In the genomic region with DNA sequence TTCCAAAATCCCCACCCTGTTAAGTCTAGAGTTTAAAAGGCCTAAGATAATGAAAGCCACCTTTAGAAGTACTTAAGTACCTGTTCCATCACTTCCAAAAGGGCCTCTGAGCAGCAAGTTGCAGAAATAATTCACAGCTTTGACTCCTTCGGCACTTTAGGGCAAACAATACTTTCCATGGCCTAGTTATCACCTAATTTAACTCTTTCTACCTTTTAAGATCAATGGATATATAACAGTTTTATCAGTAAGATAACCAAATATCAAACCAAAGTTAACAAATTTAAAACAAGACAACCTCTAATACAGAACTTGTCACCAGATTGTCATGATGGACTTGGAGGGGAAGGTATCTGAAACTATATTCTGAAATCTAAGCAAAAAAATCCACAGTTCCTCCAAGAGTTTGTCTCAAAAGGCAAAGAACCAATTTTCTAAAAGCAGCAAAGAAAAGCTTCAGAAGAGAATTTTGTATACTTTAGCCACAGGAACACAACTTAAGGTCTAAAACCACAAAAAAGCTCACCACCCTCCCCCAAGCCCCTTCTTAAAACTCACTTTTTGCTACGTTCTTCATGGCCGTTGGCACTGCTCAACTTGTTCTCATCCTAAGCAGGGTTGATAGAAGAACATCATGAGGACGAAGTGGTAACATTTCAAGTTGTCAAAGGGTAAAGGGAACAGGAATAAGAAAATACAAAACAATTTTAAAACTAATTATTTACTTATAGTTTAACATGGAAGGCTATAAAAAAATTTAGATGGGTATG, we compare ENCODE assay signal across 1 cellular context.
TF ChIP-seq lines count a peak whose summit lies in the region.

No MANE protein-coding gene starts in this region.

TF ChIP-seq in HepG2, 621 proteins besides CTCF, POLR2A, EP300 and RAD21 (continues in another document):
- no peak for TF ChIP-seq ZNF12 (CRISPR knock-in tag; IDR thresholded peaks at IDR 0.05)
- TF ChIP-seq POLR2G (IDR thresholded peaks at IDR 0.05; ENCODE audit: low read depth, low read length), result peak; percentile 76
- TF ChIP-seq ATF7-NPFF (CRISPR knock-in tag; IDR thresholded peaks at IDR 0.05; ENCODE audit: low read depth), result no peak
- TF ChIP-seq RBFOX2 (IDR thresholded peaks at IDR 0.05; ENCODE audit: low read depth, low read length), result peak; percentile 69
- no peak for TF ChIP-seq NR3C1 (CRISPR knock-in tag; IDR thresholded peaks at IDR 0.05)
- TF ChIP-seq POLR2AphosphoS2 (IDR thresholded peaks at IDR 0.05; ENCODE audit: low read depth, low read length), result peak; percentile 41; the same call in 1 of the 2 replicates
- TF ChIP-seq RARA (CRISPR knock-in tag; IDR thresholded peaks at IDR 0.05), result no peak
- 0 out of 2 replicates have a peak, but pooled peaks have one; percentile 50 for TF ChIP-seq ZFP36L1 (CRISPR knock-in tag; IDR thresholded peaks at IDR 0.05)
- no peak for TF ChIP-seq GATAD2A (CRISPR knock-in tag; IDR thresholded peaks at IDR 0.05)
- TF ChIP-seq RFX5 (IDR thresholded peaks at IDR 0.05; ENCODE audit: low read depth, low read length), result no peak
- TF ChIP-seq, protein P1, sequence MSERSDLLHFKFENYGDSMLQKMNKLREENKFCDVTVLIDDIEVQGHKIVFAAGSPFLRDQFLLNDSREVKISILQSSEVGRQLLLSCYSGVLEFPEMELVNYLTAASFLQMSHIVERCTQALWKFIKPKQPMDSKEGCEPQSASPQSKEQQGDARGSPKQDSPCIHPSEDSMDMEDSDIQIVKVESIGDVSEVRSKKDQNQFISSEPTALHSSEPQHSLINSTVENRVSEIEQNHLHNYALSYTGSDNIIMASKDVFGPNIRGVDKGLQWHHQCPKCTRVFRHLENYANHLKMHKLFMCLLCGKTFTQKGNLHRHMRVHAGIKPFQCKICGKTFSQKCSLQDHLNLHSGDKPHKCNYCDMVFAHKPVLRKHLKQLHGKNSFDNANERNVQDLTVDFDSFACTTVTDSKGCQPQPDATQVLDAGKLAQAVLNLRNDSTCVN (CRISPR knock-in tag; IDR thresholded peaks at IDR 0.05; ENCODE audit: borderline replicate concordance), result no peak
- TF ChIP-seq ZNF652 (CRISPR knock-in tag; IDR thresholded peaks at IDR 0.05; ENCODE audit: borderline replicate concordance, low read depth), result peak; percentile 71
- TF ChIP-seq ZNF510 (CRISPR knock-in tag; IDR thresholded peaks at IDR 0.05; ENCODE audit: low read depth), result 0 out of 2 replicates have a peak, but pooled peaks have one; percentile 32
- no peak for TF ChIP-seq ZNF713 (CRISPR knock-in tag; IDR thresholded peaks at IDR 0.05)
- TF ChIP-seq, protein P2, sequence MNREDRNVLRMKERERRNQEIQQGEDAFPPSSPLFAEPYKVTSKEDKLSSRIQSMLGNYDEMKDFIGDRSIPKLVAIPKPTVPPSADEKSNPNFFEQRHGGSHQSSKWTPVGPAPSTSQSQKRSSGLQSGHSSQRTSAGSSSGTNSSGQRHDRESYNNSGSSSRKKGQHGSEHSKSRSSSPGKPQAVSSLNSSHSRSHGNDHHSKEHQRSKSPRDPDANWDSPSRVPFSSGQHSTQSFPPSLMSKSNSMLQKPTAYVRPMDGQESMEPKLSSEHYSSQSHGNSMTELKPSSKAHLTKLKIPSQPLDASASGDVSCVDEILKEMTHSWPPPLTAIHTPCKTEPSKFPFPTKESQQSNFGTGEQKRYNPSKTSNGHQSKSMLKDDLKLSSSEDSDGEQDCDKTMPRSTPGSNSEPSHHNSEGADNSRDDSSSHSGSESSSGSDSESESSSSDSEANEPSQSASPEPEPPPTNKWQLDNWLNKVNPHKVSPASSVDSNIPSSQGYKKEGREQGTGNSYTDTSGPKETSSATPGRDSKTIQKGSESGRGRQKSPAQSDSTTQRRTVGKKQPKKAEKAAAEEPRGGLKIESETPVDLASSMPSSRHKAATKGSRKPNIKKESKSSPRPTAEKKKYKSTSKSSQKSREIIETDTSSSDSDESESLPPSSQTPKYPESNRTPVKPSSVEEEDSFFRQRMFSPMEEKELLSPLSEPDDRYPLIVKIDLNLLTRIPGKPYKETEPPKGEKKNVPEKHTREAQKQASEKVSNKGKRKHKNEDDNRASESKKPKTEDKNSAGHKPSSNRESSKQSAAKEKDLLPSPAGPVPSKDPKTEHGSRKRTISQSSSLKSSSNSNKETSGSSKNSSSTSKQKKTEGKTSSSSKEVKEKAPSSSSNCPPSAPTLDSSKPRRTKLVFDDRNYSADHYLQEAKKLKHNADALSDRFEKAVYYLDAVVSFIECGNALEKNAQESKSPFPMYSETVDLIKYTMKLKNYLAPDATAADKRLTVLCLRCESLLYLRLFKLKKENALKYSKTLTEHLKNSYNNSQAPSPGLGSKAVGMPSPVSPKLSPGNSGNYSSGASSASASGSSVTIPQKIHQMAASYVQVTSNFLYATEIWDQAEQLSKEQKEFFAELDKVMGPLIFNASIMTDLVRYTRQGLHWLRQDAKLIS (CRISPR knock-in tag; IDR thresholded peaks at IDR 0.05), result no peak
- TF ChIP-seq EHMT2 (IDR thresholded peaks at IDR 0.05; ENCODE audit: borderline replicate concordance, low read depth, low read length), result 0 out of 2 replicates have a peak, but pooled peaks have one; percentile 7
- TF ChIP-seq THAP11 (CRISPR knock-in tag; IDR thresholded peaks at IDR 0.05), result no peak
- TF ChIP-seq ZNF598 (CRISPR knock-in tag; IDR thresholded peaks at IDR 0.05; ENCODE audit: borderline replicate concordance), result no peak
- no peak for TF ChIP-seq YY1 (IDR thresholded peaks at IDR 0.05; ENCODE audit: insufficient read depth, insufficient replicate concordance, low read depth, low read length)
- no peak for TF ChIP-seq FOXA3 (CRISPR knock-in tag; IDR thresholded peaks at IDR 0.05)
- TF ChIP-seq AKNA (CRISPR knock-in tag; IDR thresholded peaks at IDR 0.05; ENCODE audit: borderline replicate concordance), result 0 out of 2 replicates have a peak, but pooled peaks have one; percentile 22
- no peak for TF ChIP-seq BRD4 (CRISPR knock-in tag; IDR thresholded peaks at IDR 0.05)
- TF ChIP-seq MTF2 (CRISPR knock-in tag; IDR thresholded peaks at IDR 0.05; ENCODE audit: borderline replicate concordance), result no peak
- 0 out of 2 replicates have a peak, but pooled peaks have one; percentile 6 for TF ChIP-seq SMARCC2 (IDR thresholded peaks at IDR 0.05)
- peak; percentile 42; the same call in 1 of the 2 replicates for TF ChIP-seq ZC3H13 (CRISPR knock-in tag; IDR thresholded peaks at IDR 0.05)
- TF ChIP-seq ZNF333 (CRISPR knock-in tag; IDR thresholded peaks at IDR 0.05; ENCODE audit: borderline replicate concordance), result no peak
- no peak for TF ChIP-seq SNAPC2 (CRISPR knock-in tag; IDR thresholded peaks at IDR 0.05)
- TF ChIP-seq, protein P3, sequence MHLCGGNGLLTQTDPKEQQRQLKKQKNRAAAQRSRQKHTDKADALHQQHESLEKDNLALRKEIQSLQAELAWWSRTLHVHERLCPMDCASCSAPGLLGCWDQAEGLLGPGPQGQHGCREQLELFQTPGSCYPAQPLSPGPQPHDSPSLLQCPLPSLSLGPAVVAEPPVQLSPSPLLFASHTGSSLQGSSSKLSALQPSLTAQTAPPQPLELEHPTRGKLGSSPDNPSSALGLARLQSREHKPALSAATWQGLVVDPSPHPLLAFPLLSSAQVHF (CRISPR knock-in tag; IDR thresholded peaks at IDR 0.05), result 0 out of 2 replicates have a peak, but pooled peaks have one; percentile 32
- TF ChIP-seq ZNF784 (CRISPR knock-in tag; IDR thresholded peaks at IDR 0.05; ENCODE audit: borderline replicate concordance), result no peak
- no peak for TF ChIP-seq ZBTB25 (CRISPR knock-in tag; IDR thresholded peaks at IDR 0.05)
- no peak for TF ChIP-seq SOX13 (IDR thresholded peaks at IDR 0.05)
- 0 out of 4 replicates have a peak, but pooled peaks of 1 of the 2 experiments have one; percentile 20 for TF ChIP-seq SOX13 (CRISPR knock-in tag; conservative IDR thresholded peaks at IDR 0.05 in 1 of 2, IDR thresholded peaks at IDR 0.05 in 1 of 2)
- TF ChIP-seq, protein P4, sequence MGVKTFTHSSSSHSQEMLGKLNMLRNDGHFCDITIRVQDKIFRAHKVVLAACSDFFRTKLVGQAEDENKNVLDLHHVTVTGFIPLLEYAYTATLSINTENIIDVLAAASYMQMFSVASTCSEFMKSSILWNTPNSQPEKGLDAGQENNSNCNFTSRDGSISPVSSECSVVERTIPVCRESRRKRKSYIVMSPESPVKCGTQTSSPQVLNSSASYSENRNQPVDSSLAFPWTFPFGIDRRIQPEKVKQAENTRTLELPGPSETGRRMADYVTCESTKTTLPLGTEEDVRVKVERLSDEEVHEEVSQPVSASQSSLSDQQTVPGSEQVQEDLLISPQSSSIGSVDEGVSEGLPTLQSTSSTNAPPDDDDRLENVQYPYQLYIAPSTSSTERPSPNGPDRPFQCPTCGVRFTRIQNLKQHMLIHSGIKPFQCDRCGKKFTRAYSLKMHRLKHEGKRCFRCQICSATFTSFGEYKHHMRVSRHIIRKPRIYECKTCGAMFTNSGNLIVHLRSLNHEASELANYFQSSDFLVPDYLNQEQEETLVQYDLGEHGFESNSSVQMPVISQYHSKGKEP (CRISPR knock-in tag; IDR thresholded peaks at IDR 0.05), result no peak
- no peak for TF ChIP-seq NFIB (CRISPR knock-in tag; IDR thresholded peaks at IDR 0.05; ENCODE audit: borderline replicate concordance)
- TF ChIP-seq ZNF331 (CRISPR knock-in tag; IDR thresholded peaks at IDR 0.05), result no peak
- no peak for TF ChIP-seq CBFB (CRISPR knock-in tag; IDR thresholded peaks at IDR 0.05)
- TF ChIP-seq STAT5B (CRISPR knock-in tag; IDR thresholded peaks at IDR 0.05), result 0 out of 2 replicates have a peak, but pooled peaks have one; percentile 5
- TF ChIP-seq PRDM15 (CRISPR knock-in tag; IDR thresholded peaks at IDR 0.05), result 0 out of 2 replicates have a peak, but pooled peaks have one; percentile 1
- TF ChIP-seq TOE1 (CRISPR knock-in tag; IDR thresholded peaks at IDR 0.05), result no peak
- 0 out of 3 replicates have a peak, but pooled peaks have one; percentile 5 for TF ChIP-seq MXI1 (IDR thresholded peaks at IDR 0.05; ENCODE audit: borderline replicate concordance, low read depth, low read length)
